ENCODE assay signal across 9 cellular contexts in the genomic region with DNA sequence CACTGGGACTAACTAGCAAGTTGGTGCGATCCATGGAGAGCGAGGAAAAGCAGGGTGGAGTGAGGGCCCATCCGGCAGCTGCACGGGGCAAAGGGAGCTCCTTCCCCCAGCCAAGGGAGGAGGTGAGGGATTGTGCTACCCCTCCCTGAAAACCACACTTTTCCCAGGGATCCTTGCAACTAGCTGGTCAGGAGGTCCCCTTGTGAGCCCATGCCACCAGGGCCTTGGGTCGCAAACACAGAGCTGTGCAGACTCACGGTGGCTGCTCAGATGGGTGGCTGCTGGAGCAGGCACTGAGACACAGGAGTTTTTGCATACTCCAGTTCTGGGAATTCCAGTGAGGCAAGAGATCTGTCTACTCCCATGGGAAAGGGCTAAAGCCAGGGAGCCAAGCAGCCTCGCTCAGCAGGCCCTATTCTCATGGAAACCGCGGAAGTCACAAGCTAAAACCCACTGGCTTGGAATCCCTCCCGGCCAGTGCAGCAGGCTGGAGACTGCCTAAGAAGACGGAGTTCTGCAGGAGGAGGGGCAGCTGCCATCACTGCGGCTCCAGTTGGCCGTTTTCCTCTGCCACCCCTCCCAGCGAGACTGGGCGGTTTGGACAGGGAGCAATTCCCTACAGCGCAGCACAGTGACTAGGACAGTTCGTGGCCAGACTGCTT. TPM values are rescaled to one million over a fixed set of nuclear protein-coding genes. Genes with fewer than 3 reads are reported as not detected.
A peak's percentile ranks its signal among the peaks of the same experiment; 100 is the strongest.
DNase-seq lines count a peak whose midpoint lies in the region; TF ChIP-seq lines count a peak whose summit lies in the region.
"Had no signal": no experiment of that assay in that cellular context is flagged by ENCODE, and none has a peak within 500 bp of the region (broad histone marks: within the 10 kb centered on the region; RNA-seq: fewer than 3 reads in every experiment).

No MANE protein-coding gene starts in this region.

- TF ChIP-seq CTCF in AG10803 (conservative IDR thresholded peaks at IDR 0.05; ENCODE audit: low read length) (no peak), fibroblast of villous mesenchyme (IDR thresholded peaks at IDR 0.05; ENCODE audit: insufficient read depth, low read depth, low read length) (no peak)

- 0 out of 2 replicates have a peak, but pooled peaks cover 7% of the 10 kb centered on the region for H3K9me3 ChIP-seq in SJCRH30 (replicated peaks)
- no peaks in the 10 kb centered on the region for H3K9me3 ChIP-seq in neuron (ENCODE audit: low read length)

- H3K4me1 ChIP-seq in SJCRH30: peaks cover 8% of the 10 kb centered on the region; the same call in 1 of the 2 replicates
- no peaks in the 10 kb centered on the region for H3K4me1 ChIP-seq in neuron (ENCODE audit: insufficient read depth, low read length)

- H3K27me3 ChIP-seq in SJCRH30: no peaks in the 10 kb centered on the region
- H3K27me3 ChIP-seq in neuron (ENCODE audit: insufficient read depth, low read length): no peaks in the 10 kb centered on the region

- DNase-seq in AG10803 (ENCODE audit: low read depth): peak; percentile 98
- peak; percentile 85 to 89 for DNase-seq in SJCRH30
- DNase-seq in fibroblast of villous mesenchyme (ENCODE audit: low read depth): peak; percentile 87
- DNase-seq in HT-29 (ENCODE audit: low spot score): no peak
- DNase-seq in middle frontal gyrus (ENCODE audit: extremely low spot score, low spot score): no peak
- no peak for DNase-seq in NCI-H524 treated with DMSO at 0.1 percent for 48 hours (lab: John Stamatoyannopoulos, UW)
- DNase-seq in stimulated activated naive CD4-positive, alpha-beta T cell (lab: John Stamatoyannopoulos, UW): no peak

- H2AFZ ChIP-seq in neuron (ENCODE audit: low read depth, low read length): peak overlapping the region; percentile 17

- H3K4me3 ChIP-seq in AG10803 (ENCODE audit: low read length) (peak overlapping the region; percentile 49), SJCRH30 (peak overlapping the region; percentile 57), fibroblast of villous mesenchyme (ENCODE audit: low read depth, low read length) (peak overlapping the region; percentile 39), neuron (ENCODE audit: low read length) (no peak overlapping the region)

- H3K36me3 ChIP-seq in SJCRH30 (no peaks in the 10 kb centered on the region), neuron (ENCODE audit: insufficient read depth, low read length) (no peaks in the 10 kb centered on the region)

- peak overlapping the region; percentile 61 for H3K27ac ChIP-seq in SJCRH30

RNA-seq across cellular contexts. Expression of a gene that starts 10.9 kb away (rescaled TPM):
- total RNA-seq in SJCRH30 (2014; rRNA removed; shearing (Covaris generic)): not detected in 2 replicates
- total RNA-seq in fibroblast of villous mesenchyme: not detected in 2 replicates
- total RNA-seq in HT-29 (2014; rRNA removed; shearing (Covaris generic)): not detected in 2 replicates
- total RNA-seq: bronchial epithelial cell had no signal

RNA-seq across cellular contexts. Expression of a gene that starts 22.5 kb away (rescaled TPM):
- 0.10 and 0.36 TPM in 2 replicates for total RNA-seq in SJCRH30 (2014; rRNA removed; shearing (Covaris generic))
- total RNA-seq in fibroblast of villous mesenchyme: under 0.01 and 0.32 TPM in 2 replicates
- 0.64 TPM in 1 of 2 replicates, not detected in the other for total RNA-seq in HT-29 (2014; rRNA removed; shearing (Covaris generic))

Comparison
In these comparisons a context has a peak if more than half of its experiments do, and no peak if none do; other contexts are left out.
1. DNase-seq: peak in AG10803 (single experiment), SJCRH30 (2 of 2) and fibroblast of villous mesenchyme (single experiment); none in HT-29 (single experiment), middle frontal gyrus (single experiment), NCI-H524 treated with DMSO at 0.1 percent for 48 hours (single experiment) and stimulated activated naive CD4-positive, alpha-beta T cell (0 of 6).